ENCODE assay signal across 2 cellular contexts in genomic region chr12:122197612-122197966, GRCh38.
TF ChIP-seq lines count a peak whose summit lies in the region.

No MANE protein-coding gene starts in this region.

TF ChIP-seq in HEK293, 187 proteins besides CTCF, POLR2A, EP300 and RAD21 (continued from another document):
- TF ChIP-seq ZFP41 (tag by site-specific recombination; IDR thresholded peaks at IDR 0.05; ENCODE audit: borderline replicate concordance), result no peak

TF ChIP-seq in WTC11, 78 proteins besides CTCF, POLR2A, EP300 and RAD21 (continued from another document):
- TF ChIP-seq ZNF532 (CRISPR knock-in tag; IDR thresholded peaks at IDR 0.05; ENCODE audit: borderline replicate concordance) (no peak), GRHL2 (CRISPR knock-in tag; IDR thresholded peaks at IDR 0.05; ENCODE audit: insufficient replicate concordance, severe bottlenecking) (no peak), TP53 (CRISPR knock-in tag; IDR thresholded peaks at IDR 0.05) (no peak), SMAD3 (CRISPR knock-in tag; IDR thresholded peaks at IDR 0.05; ENCODE audit: borderline replicate concordance) (no peak), NFATC4 (CRISPR knock-in tag; IDR thresholded peaks at IDR 0.05) (no peak), NFE2L1 (CRISPR knock-in tag; IDR thresholded peaks at IDR 0.05) (no peak), SP1 (CRISPR knock-in tag; conservative IDR thresholded peaks at IDR 0.05) (no peak), ZBTB43 (CRISPR knock-in tag; IDR thresholded peaks at IDR 0.05) (no peak), HMGXB4 (CRISPR knock-in tag; IDR thresholded peaks at IDR 0.05) (no peak)
- TF ChIP-seq, protein P1, sequence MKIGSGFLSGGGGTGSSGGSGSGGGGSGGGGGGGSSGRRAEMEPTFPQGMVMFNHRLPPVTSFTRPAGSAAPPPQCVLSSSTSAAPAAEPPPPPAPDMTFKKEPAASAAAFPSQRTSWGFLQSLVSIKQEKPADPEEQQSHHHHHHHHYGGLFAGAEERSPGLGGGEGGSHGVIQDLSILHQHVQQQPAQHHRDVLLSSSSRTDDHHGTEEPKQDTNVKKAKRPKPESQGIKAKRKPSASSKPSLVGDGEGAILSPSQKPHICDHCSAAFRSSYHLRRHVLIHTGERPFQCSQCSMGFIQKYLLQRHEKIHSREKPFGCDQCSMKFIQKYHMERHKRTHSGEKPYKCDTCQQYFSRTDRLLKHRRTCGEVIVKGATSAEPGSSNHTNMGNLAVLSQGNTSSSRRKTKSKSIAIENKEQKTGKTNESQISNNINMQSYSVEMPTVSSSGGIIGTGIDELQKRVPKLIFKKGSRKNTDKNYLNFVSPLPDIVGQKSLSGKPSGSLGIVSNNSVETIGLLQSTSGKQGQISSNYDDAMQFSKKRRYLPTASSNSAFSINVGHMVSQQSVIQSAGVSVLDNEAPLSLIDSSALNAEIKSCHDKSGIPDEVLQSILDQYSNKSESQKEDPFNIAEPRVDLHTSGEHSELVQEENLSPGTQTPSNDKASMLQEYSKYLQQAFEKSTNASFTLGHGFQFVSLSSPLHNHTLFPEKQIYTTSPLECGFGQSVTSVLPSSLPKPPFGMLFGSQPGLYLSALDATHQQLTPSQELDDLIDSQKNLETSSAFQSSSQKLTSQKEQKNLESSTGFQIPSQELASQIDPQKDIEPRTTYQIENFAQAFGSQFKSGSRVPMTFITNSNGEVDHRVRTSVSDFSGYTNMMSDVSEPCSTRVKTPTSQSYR (CRISPR knock-in tag; IDR thresholded peaks at IDR 0.05), result no peak
- TF ChIP-seq, protein P2, sequence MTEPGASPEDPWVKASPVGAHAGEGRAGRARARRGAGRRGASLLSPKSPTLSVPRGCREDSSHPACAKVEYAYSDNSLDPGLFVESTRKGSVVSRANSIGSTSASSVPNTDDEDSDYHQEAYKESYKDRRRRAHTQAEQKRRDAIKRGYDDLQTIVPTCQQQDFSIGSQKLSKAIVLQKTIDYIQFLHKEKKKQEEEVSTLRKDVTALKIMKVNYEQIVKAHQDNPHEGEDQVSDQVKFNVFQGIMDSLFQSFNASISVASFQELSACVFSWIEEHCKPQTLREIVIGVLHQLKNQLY (CRISPR knock-in tag; IDR thresholded peaks at IDR 0.05), result no peak
- TF ChIP-seq, protein P3, sequence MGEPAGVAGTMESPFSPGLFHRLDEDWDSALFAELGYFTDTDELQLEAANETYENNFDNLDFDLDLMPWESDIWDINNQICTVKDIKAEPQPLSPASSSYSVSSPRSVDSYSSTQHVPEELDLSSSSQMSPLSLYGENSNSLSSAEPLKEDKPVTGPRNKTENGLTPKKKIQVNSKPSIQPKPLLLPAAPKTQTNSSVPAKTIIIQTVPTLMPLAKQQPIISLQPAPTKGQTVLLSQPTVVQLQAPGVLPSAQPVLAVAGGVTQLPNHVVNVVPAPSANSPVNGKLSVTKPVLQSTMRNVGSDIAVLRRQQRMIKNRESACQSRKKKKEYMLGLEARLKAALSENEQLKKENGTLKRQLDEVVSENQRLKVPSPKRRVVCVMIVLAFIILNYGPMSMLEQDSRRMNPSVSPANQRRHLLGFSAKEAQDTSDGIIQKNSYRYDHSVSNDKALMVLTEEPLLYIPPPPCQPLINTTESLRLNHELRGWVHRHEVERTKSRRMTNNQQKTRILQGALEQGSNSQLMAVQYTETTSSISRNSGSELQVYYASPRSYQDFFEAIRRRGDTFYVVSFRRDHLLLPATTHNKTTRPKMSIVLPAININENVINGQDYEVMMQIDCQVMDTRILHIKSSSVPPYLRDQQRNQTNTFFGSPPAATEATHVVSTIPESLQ (CRISPR knock-in tag; IDR thresholded peaks at IDR 0.05), result no peak
TF ChIP-seq in WTC11: peak in this region for 0.
